22 cellular contexts compared by ENCODE assay signal in the genomic region with DNA sequence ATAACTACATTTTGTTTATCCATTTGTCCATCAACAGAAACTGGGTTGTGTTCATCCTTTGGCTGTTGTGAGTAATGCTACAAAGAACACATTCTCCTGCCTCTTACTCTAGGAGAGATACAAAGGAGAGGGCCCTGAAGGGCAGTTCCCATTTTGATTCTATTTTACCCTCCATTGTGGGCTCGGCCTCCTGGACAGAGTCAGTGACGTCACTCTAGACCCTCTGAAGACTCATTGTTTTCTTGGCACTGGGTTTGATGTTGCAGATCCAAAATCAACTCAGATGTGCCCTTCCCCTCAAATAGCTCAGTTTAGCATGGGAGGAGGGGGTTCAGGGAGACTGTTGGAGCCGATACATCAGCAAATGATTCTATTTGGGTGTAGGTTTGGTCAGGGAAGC.
"Had no signal": no experiment of that assay in that cellular context is flagged by ENCODE, and none has a peak within 500 bp of the region (broad histone marks: within the 10 kb centered on the region; RNA-seq: fewer than 3 reads in every experiment).

No MANE protein-coding gene starts in this region.

- H3K9me3 ChIP-seq: SJCRH30 had no signal

- H3K4me1 ChIP-seq: SJCRH30 had no signal

- ATAC-seq: Panc1, PC-3, Right ventricle myocardium inferior had no signal

- DNase-seq: KBM-7, NCI-H1092, NCI-H1105 treated with DMSO at 0.1 percent for 48 hours, NCI-H1417 treated with DMSO at 0.1 percent for 48 hours, NCI-H146, NCI-H1694 treated with DMSO at 0.1 percent for 48 hours, NCI-H1930, NCI-H2081, NCI-H2107, NCI-H2227 treated with DMSO at 0.1 percent for 48 hours, NCI-H446, NCI-H510A, NCI-H524 treated with DMSO at 0.1 percent for 48 hours, NCI-H69, NCI-H774, PC-3, SHP77 treated with DMSO at 0.1 percent for 48 hours, SJCRH30 had no signal

- H3K36me3 ChIP-seq: SJCRH30 had no signal

- FAIRE-seq: HTR-8/SVneo had no signal

- H3K4me3 ChIP-seq: SJCRH30, SK-N-MC had no signal

- H3K27me3 ChIP-seq: SJCRH30 had no signal

- H3K27ac ChIP-seq: SJCRH30, SK-N-MC had no signal
